ENCODE assay signal across 1 cellular context in the genomic region with DNA sequence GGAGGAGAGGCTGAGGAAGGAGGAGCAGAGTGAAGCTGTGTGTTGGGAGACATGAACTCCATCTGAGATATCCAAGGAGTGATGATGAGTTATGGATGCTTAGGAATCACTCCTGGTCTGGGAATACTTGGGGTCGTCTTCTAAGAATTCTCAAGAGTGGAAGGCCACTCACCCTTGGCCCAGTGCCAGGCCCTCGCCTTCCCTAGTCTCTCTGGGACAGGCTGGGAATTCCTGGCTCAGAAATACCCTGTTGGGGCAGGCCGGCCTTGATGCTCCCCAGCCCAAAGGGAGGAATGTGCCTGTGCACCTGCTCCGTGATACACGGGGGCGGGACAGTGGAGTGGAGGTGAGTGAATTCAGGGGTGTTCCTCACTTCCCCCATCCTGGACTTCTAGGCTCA.
A peak's percentile ranks its signal among the peaks of the same experiment; 100 is the strongest.
TF ChIP-seq lines count a peak whose summit lies in the region.

No MANE protein-coding gene starts in this region.

TF ChIP-seq in HepG2, 621 proteins besides CTCF, POLR2A, EP300 and RAD21:
- TF ChIP-seq ELF4 (CRISPR knock-in tag; IDR thresholded peaks at IDR 0.05; ENCODE audit: borderline replicate concordance) (no peak), LCORL (IDR thresholded peaks at IDR 0.05) (0 out of 2 replicates have a peak, but pooled peaks have one; percentile 12), LCORL (CRISPR knock-in tag; IDR thresholded peaks at IDR 0.05) (no peak)
